In the genomic region with DNA sequence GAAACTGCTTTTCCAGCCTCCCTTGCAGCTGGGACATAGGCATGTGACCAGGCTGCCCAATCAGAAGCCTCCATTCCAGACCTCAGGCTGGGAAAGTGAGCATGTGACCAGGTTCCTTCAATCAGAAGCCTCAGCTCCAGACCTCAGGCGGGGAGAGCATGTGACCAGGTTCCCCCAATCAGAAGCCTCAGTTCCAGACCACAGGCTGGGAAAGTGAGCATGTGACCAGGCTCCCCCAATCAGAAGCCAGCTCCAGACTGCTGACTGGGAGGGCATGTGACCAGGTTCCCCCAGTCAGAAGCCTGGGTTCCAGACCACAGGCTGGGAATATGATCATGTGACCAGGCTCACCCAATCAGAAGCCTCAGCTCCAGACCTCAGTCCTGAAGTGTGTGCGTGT, we compare ENCODE assay signal across 9 cellular contexts. TPM values are rescaled to one million over a fixed set of nuclear protein-coding genes. Genes with fewer than 3 reads are reported as not detected.
A peak's percentile ranks its signal among the peaks of the same experiment; 100 is the strongest.
DNase-seq lines count a peak whose midpoint lies in the region; ATAC-seq and TF ChIP-seq lines count a peak whose summit lies in the region.
"Had no signal": no experiment of that assay in that cellular context is flagged by ENCODE, and none has a peak within 500 bp of the region (broad histone marks: within the 10 kb centered on the region; RNA-seq: fewer than 3 reads in every experiment).

No MANE protein-coding gene starts in this region.

- no peak overlapping the region for H3K4me3 ChIP-seq in DND-41 (ENCODE audit: low read depth in 1 of 2, low read length in 2 of 2)
- no peak overlapping the region for H3K4me3 ChIP-seq in Jurkat, Clone E6-1 (ENCODE audit: low read length)
- no peak overlapping the region for H3K4me3 ChIP-seq in effector memory CD4-positive, alpha-beta T cell (ENCODE audit: insufficient read depth, low read depth, low read length, poor library complexity, severe bottlenecking)

- no peak overlapping the region for H2AFZ ChIP-seq in DND-41 (ENCODE audit: low read depth, low read length)

- H3K36me3 ChIP-seq in DND-41 (ENCODE audit: insufficient read depth, low read length) = no peaks in the 10 kb centered on the region
- no peaks in the 10 kb centered on the region for H3K36me3 ChIP-seq in effector memory CD4-positive, alpha-beta T cell (ENCODE audit: control insufficient read depth, insufficient read depth, low read length)

- peaks cover 4% of the 10 kb centered on the region for H3K9me3 ChIP-seq in DND-41 (ENCODE audit: insufficient read depth, low read length, severe bottlenecking)
- H3K9me3 ChIP-seq in effector memory CD4-positive, alpha-beta T cell (ENCODE audit: control insufficient read depth, low read length) = no peaks in the 10 kb centered on the region

- no peak; the same call in 2 of the 3 replicates for ATAC-seq in DND-41 (ENCODE audit: insufficient read depth, low read depth)
- ATAC-seq: sciatic nerve had no signal

- TF ChIP-seq CTCF in DND-41 (IDR thresholded peaks at IDR 0.05; ENCODE audit: borderline replicate concordance, extremely low read depth, low read length, poor library complexity, severe bottlenecking) = no peak

- no peak overlapping the region for H3K9ac ChIP-seq in DND-41 (ENCODE audit: low read depth, low read length)

- H3K27ac ChIP-seq in DND-41 (ENCODE audit: low read length) = no peak overlapping the region
- H3K27ac ChIP-seq in effector memory CD4-positive, alpha-beta T cell (ENCODE audit: insufficient read depth, low read length, poor library complexity, severe bottlenecking) = peak overlapping the region; percentile 65

- no peaks in the 10 kb centered on the region for H3K79me2 ChIP-seq in DND-41 (ENCODE audit: insufficient read depth, low read length)

- no peaks in the 10 kb centered on the region for H3K4me1 ChIP-seq in DND-41 (ENCODE audit: insufficient read depth, low read length)
- H3K4me1 ChIP-seq in effector memory CD4-positive, alpha-beta T cell (ENCODE audit: control insufficient read depth, insufficient read depth, low read length, poor library complexity, severe bottlenecking) = peaks cover 28% of the 10 kb centered on the region

- peak; percentile 24 for DNase-seq in DND-41
- peak; percentile 19 for DNase-seq in Jurkat, Clone E6-1 (ENCODE audit: low read depth, low spot score)
- DNase-seq in effector memory CD4-positive, alpha-beta T cell = no peak
- DNase-seq in HCEC 1CT = no peak
- no peak for DNase-seq in NCI-H187 treated with DMSO at 0.1 percent for 48 hours (lab: John Stamatoyannopoulos, UW)
- no peak for DNase-seq in GDM1 (lab: John Stamatoyannopoulos, UW)
- DNase-seq: NCI-H1694 treated with DMSO at 0.1 percent for 48 hours, SHP77 treated with DMSO at 0.1 percent for 48 hours had no signal

- no peaks in the 10 kb centered on the region for H4K20me1 ChIP-seq in DND-41 (ENCODE audit: insufficient read depth, low read length)

- no peaks in the 10 kb centered on the region for H3K27me3 ChIP-seq in DND-41 (ENCODE audit: insufficient read depth, low read length, poor library complexity)
- no peaks in the 10 kb centered on the region for H3K27me3 ChIP-seq in effector memory CD4-positive, alpha-beta T cell (replicated peaks; ENCODE audit: control insufficient read depth, insufficient read depth, low read length, poor library complexity, severe bottlenecking)

- H3K4me2 ChIP-seq in DND-41 (ENCODE audit: insufficient read depth, low read length) = no peak overlapping the region

RNA-seq across cellular contexts. Expression of a gene that starts 11.7 kb away (rescaled TPM):
- 0.79 TPM for polyA plus RNA-seq in Jurkat, Clone E6-1 (2012; ENCODE audit: insufficient read depth, insufficient read length)

RNA-seq across cellular contexts. Expression of a gene that starts 26.6 kb away (rescaled TPM):
- polyA plus RNA-seq in Jurkat, Clone E6-1 (2012; ENCODE audit: insufficient read depth, insufficient read length) = 5.0 TPM

RNA-seq across cellular contexts. Expression of a gene that starts 50.8 kb away (rescaled TPM):
- polyA plus RNA-seq in Jurkat, Clone E6-1 (2012; ENCODE audit: insufficient read depth, insufficient read length) = not detected

RNA-seq across cellular contexts. Expression of a gene that starts 51.9 kb away (rescaled TPM):
- 0.27 TPM for polyA plus RNA-seq in Jurkat, Clone E6-1 (2012; ENCODE audit: insufficient read depth, insufficient read length)

Comparison
In these comparisons a context has a peak if more than half of its experiments do, and no peak if none do; other contexts are left out.
1. DNase-seq: peak in DND-41 (single experiment) and Jurkat, Clone E6-1 (single experiment); none in effector memory CD4-positive, alpha-beta T cell (0 of 3), HCEC 1CT (single experiment), NCI-H187 treated with DMSO at 0.1 percent for 48 hours (single experiment) and GDM1 (single experiment).